In the genomic region with DNA sequence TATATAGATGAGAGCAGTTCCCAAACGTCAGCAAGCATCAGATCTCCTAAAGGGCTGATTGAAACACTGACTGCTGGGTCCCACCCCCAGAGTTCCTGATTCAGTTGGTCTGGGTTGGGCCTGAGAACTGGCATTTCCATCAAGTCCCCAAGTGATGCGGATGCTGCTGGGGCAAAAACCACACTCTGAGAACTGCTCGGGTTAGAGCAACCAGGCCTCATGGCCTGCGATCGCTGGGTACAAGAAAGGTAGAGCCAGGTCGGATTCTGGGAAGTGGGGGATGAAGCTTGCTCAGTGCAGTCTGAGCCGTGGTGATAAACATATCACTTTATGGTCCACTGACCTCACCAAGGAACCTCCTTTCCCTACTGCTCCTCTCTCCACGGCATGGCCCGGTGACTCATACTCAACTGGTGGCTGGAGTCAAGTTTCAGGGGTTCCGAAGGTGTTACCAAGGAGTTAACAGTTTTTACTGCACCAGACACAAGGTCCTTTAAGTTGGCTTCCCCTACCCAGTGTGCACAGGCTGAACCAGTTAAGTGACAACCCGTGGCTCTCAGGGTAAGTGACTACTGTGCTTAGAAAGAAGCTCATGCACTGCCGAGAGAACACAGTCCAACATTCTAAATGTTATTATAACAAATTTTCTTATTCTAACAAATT, we compare ENCODE assay signal across 8 cellular contexts.
DNase-seq lines count a peak whose midpoint lies in the region; ATAC-seq and TF ChIP-seq lines count a peak whose summit lies in the region.

No MANE protein-coding gene starts in this region.

- no peak overlapping the region for H3K4me3 ChIP-seq in A673 (ENCODE audit: low read depth, low read length, poor library complexity, severe bottlenecking)
- H3K4me3 ChIP-seq in SK-N-SH (ENCODE audit: low read depth in 2 of 2, low read length in 1 of 2) = no peak overlapping the region
- H3K4me3 ChIP-seq in fibroblast of villous mesenchyme (ENCODE audit: low read depth, low read length) = no peak overlapping the region

- H3K36me3 ChIP-seq in A673 (ENCODE audit: insufficient read depth, low read length, poor library complexity, severe bottlenecking) (no peaks in the 10 kb centered on the region), SK-N-SH (replicated peaks in 1 of 2; ENCODE audit: control insufficient read depth in 1 of 2, insufficient read depth in 2 of 2, low read length in 1 of 2) (no peaks in the 10 kb centered on the region)

- CTCF ChIA-PET in A673 (lab: Charles Lee) (no interaction called here), SK-N-SH (lab: Yijun Ruan, JAX) (no interaction called here)

- no peak overlapping the region for H3K4me2 ChIP-seq in SK-N-SH

- no peak for TF ChIP-seq EP300 in SK-N-SH (IDR thresholded peaks at IDR 0.05; ENCODE audit: borderline replicate concordance in 1 of 2, low read depth in 1 of 2, low read length in 1 of 2)

- H3K79me2 ChIP-seq in SK-N-SH (ENCODE audit: insufficient read depth) = no peaks in the 10 kb centered on the region

- H3K9me3 ChIP-seq in A673 (ENCODE audit: low read depth, low read length, poor library complexity, severe bottlenecking) (no peaks in the 10 kb centered on the region), SK-N-SH (no peaks in the 10 kb centered on the region)

- H3K9ac ChIP-seq in SK-N-SH = no peak overlapping the region

- TF ChIP-seq CTCF in A673 (conservative IDR thresholded peaks at IDR 0.05; ENCODE audit: low read depth, low read length) (no peak), SK-N-SH (IDR thresholded peaks at IDR 0.05) (no peak), fibroblast of villous mesenchyme (IDR thresholded peaks at IDR 0.05; ENCODE audit: insufficient read depth, low read depth, low read length) (no peak)

- H2AFZ ChIP-seq in SK-N-SH (ENCODE audit: low read depth) = no peak overlapping the region

- H3K27me3 ChIP-seq in A673 (replicated peaks; ENCODE audit: insufficient read depth, low read depth, low read length, poor library complexity) (no peaks in the 10 kb centered on the region), SK-N-SH (ENCODE audit: insufficient read depth) (peaks cover 56% of the 10 kb centered on the region; the same call in 1 of the 2 replicates)

- TF ChIP-seq RAD21 in SK-N-SH (IDR thresholded peaks at IDR 0.05; ENCODE audit: low read length) = no peak

- no peaks in the 10 kb centered on the region for H3F3A ChIP-seq in SK-N-SH (replicated peaks; ENCODE audit: insufficient read depth)

- DNase-seq in A673 (ENCODE audit: low spot score) (peak; percentile 14), SK-N-SH (no peak), fibroblast of villous mesenchyme (ENCODE audit: low read depth) (peak; percentile 90), NCI-H1436 treated with DMSO at 0.1 percent for 48 hours (lab: John Stamatoyannopoulos, UW) (no peak), DMS153 (lab: John Stamatoyannopoulos, UW) (no peak), putamen (ENCODE audit: low spot score) (no peak)
- peak; percentile 62 for DNase-seq in stimulated activated CD8-positive, alpha-beta memory T cell treated with anti-CD3 and anti-CD28 coated beads, Interleukin-4, amount 100 ng/mL, for 48 hours

- WGBS in SK-N-SH (ENCODE audit: low lambda C conversion rate) = 13% methylated on average over 11 of the region's 12 CpGs

- H4K20me1 ChIP-seq in SK-N-SH (ENCODE audit: insufficient read depth) = no peaks in the 10 kb centered on the region

- intact Hi-C loops in A673 (cut with micrococcal nuclease; ENCODE audit: unreplicated experiment) = no loop called here

- POLR2A ChIA-PET in A673 (lab: Charles Lee; ENCODE audit: low non-redundant PET) (no interaction called here), SK-N-SH (lab: Yijun Ruan, JAX) (no interaction called here)

- BruUV-seq in A673 (replicated peaks; lab: Mats Ljungman, UMichigan) = no TSS peak

- peaks cover 6% of the 10 kb centered on the region for H3K4me1 ChIP-seq in A673 (ENCODE audit: insufficient read depth, low read length, poor library complexity, severe bottlenecking)
- no peaks in the 10 kb centered on the region for H3K4me1 ChIP-seq in SK-N-SH (ENCODE audit: control insufficient read depth in 1 of 2, insufficient read depth in 2 of 2, low read depth in 1 of 2, low read length in 1 of 2)

- H3K27ac ChIP-seq in A673 (ENCODE audit: low read depth, low read length, poor library complexity, severe bottlenecking) (no peak overlapping the region), SK-N-SH (ENCODE audit: low read depth in 2 of 2, low read length in 1 of 2) (no peak overlapping the region)

- peak; percentile 50 for ATAC-seq in GM21723 (IDR thresholded peaks at IDR 0.05; ENCODE audit: unreplicated experiment)

- no peaks in the 10 kb centered on the region for H3K9me2 ChIP-seq in SK-N-SH

TF ChIP-seq in SK-N-SH, 30 proteins besides CTCF, POLR2A, EP300 and RAD21:
- TF ChIP-seq, protein P1, sequence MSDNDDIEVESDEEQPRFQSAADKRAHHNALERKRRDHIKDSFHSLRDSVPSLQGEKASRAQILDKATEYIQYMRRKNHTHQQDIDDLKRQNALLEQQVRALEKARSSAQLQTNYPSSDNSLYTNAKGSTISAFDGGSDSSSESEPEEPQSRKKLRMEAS (IDR thresholded peaks at IDR 0.05; ENCODE audit: low read depth) = no peak
- TF ChIP-seq FOSL2 (IDR thresholded peaks at IDR 0.05; ENCODE audit: borderline replicate concordance, low read depth) = peak; percentile 29; the same call in 1 of the 2 replicates
TF ChIP-seq in SK-N-SH: peak in this region for 1.

Comparison
In these comparisons a context has a peak if more than half of its experiments do, and no peak if none do; other contexts are left out.
1. DNase-seq: peak in A673 (single experiment), fibroblast of villous mesenchyme (single experiment) and stimulated activated CD8-positive, alpha-beta memory T cell treated with anti-CD3 and anti-CD28 coated beads, Interleukin-4, amount 100 ng/mL, for 48 hours (single experiment); none in SK-N-SH (single experiment), NCI-H1436 treated with DMSO at 0.1 percent for 48 hours (single experiment), DMS153 (single experiment) and putamen (single experiment).